26 cellular contexts compared by ENCODE assay signal in the genomic region with DNA sequence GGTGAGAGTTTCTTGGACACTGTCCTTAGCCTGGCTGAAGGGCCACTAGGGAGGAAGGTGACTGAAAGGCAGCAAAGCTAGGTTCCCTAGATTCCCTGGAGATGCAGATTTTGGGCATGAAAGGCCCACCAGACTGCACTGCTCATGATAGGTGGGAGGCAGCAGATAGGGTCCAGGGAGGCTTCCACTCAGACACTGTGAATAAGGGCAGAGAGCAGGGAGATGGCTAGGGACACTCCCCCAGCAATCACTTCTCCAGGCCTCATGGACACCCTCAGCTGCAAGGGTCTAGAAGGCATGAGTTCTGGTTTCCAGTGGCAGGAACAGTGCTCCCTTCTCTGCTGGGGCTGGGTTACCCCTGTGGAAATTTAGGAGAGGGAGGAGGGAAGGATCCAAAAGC.
"Had no signal": no experiment of that assay in that cellular context is flagged by ENCODE, and none has a peak within 500 bp of the region (broad histone marks: within the 10 kb centered on the region; RNA-seq: fewer than 3 reads in every experiment).

No MANE protein-coding gene starts in this region.

- FAIRE-seq: endometrium, islet of Langerhans, keratinocyte had no signal

- H3K9me3 ChIP-seq: colonic mucosa, esophagus squamous epithelium, gastrocnemius medialis, heart right ventricle, left lung, lower lobe of right lung had no signal

- ATAC-seq: effector memory CD8-positive, alpha-beta T cell; esophagus mucosa; gastrocnemius medialis; heart right ventricle; left cardiac atrium; left lung; left ventricle myocardium superior; lower lobe of right lung; naive thymus-derived CD4-positive, alpha-beta T cell had no signal

- H3K27ac ChIP-seq: colonic mucosa, epithelial cell of prostate, esophagus squamous epithelium, gastrocnemius medialis, heart right ventricle, left lung, lower lobe of right lung had no signal

- H3K36me3 ChIP-seq: colonic mucosa, esophagus squamous epithelium, gastrocnemius medialis, left lung, lower lobe of right lung had no signal

- H3K27me3 ChIP-seq: colonic mucosa, esophagus squamous epithelium, gastrocnemius medialis, left lung had no signal

- DNase-seq: colonic mucosa; cortex of kidney; effector CD8-positive, alpha-beta T cell; effector memory CD8-positive, alpha-beta T cell; endodermal cell; erythroblast; esophagus squamous epithelium; foreskin fibroblast; foreskin melanocyte; gastrocnemius medialis; glutamatergic neuron; head of caudate nucleus; heart right ventricle; hippocampal formation; left cardiac atrium; left lung; left ventricle myocardium superior; lower lobe of right lung; mesendoderm; midbrain; naive thymus-derived CD4-positive, alpha-beta T cell had no signal

- H3K4me3 ChIP-seq: colonic mucosa, esophagus squamous epithelium, gastrocnemius medialis, heart right ventricle, left lung, lower lobe of right lung had no signal

- H3K4me1 ChIP-seq: colonic mucosa, esophagus squamous epithelium, gastrocnemius medialis, heart right ventricle, left lung, lower lobe of right lung had no signal
